Comparison of ENCODE assay signal across 9 cellular contexts in genomic region chr17:39867084-39867890, GRCh38. TPM values are rescaled to one million over a fixed set of nuclear protein-coding genes. Genes with fewer than 3 reads are reported as not detected.
DNase-seq lines count a peak whose midpoint lies in the region; ATAC-seq and TF ChIP-seq lines count a peak whose summit lies in the region.
"Had no signal": no experiment of that assay in that cellular context is flagged by ENCODE, and none has a peak within 500 bp of the region (broad histone marks: within the 10 kb centered on the region; RNA-seq: fewer than 3 reads in every experiment).

No MANE protein-coding gene starts in this region.

- peaks cover 51% of the 10 kb centered on the region for H3K4me1 Mint-ChIP-seq in activated CD4-positive, alpha-beta memory T cell treated with anti-CD3 and anti-CD28 coated beads, Interleukin-2, amount 10 ng/mL, durations not matched to agents 7 days and 5 days
- no peaks in the 10 kb centered on the region for H3K4me1 Mint-ChIP-seq in endodermal cell

- H3K27ac Mint-ChIP-seq in activated CD4-positive, alpha-beta memory T cell treated with anti-CD3 and anti-CD28 coated beads, Interleukin-2, amount 10 ng/mL, durations not matched to agents 7 days and 5 days: peak overlapping the region; percentile 88
- H3K27ac Mint-ChIP-seq in endodermal cell: no peak overlapping the region

- no peak for TF ChIP-seq CTCF in endodermal cell (conservative IDR thresholded peaks at IDR 0.05)

- no peaks in the 10 kb centered on the region for H3K4me1 ChIP-seq in endodermal cell (ENCODE audit: control insufficient read depth, insufficient read depth, low read length)

- CTCF ChIA-PET in activated CD4-positive, alpha-beta memory T cell treated with anti-CD3 and anti-CD28 coated beads, Interleukin-2, amount 10 ng/mL, durations not matched to agents 7 days and 5 days (lab: Charles Lee): interaction anchor here (1.0 kb wide), 1 partner anchor 75 kb away, joined by 3 read pairs; no protein-coding TSS in a partner anchor

- peak overlapping the region; percentile 57 for H3K4me3 Mint-ChIP-seq in activated CD4-positive, alpha-beta memory T cell treated with anti-CD3 and anti-CD28 coated beads, Interleukin-2, amount 10 ng/mL, durations not matched to agents 7 days and 5 days
- no peak overlapping the region for H3K4me3 Mint-ChIP-seq in endodermal cell

- no peak overlapping the region for H3K4me3 ChIP-seq in endodermal cell (ENCODE audit: low read length)

- peak; percentile 62 for ATAC-seq in GM18868 (IDR thresholded peaks at IDR 0.05; ENCODE audit: unreplicated experiment)
- peak; percentile 34 for ATAC-seq in HG03039 (IDR thresholded peaks at IDR 0.05; ENCODE audit: unreplicated experiment)

- H3K9me3 ChIP-seq in endodermal cell (ENCODE audit: control insufficient read depth, low read length): no peaks in the 10 kb centered on the region

- no peak overlapping the region for H3K27ac ChIP-seq in endodermal cell (ENCODE audit: low read depth, low read length)
- H3K27ac ChIP-seq: HL-60 had no signal

- peaks cover 50% of the 10 kb centered on the region for H3K27me3 ChIP-seq in endodermal cell (ENCODE audit: control insufficient read depth, insufficient read depth, low read length, poor library complexity, severe bottlenecking)

- no peak overlapping the region for H3K9ac ChIP-seq in endodermal cell (ENCODE audit: extremely low read depth, low read length, poor library complexity, severe bottlenecking)

- no peaks in the 10 kb centered on the region for H3K27me3 Mint-ChIP-seq in activated CD4-positive, alpha-beta memory T cell treated with anti-CD3 and anti-CD28 coated beads, Interleukin-2, amount 10 ng/mL, durations not matched to agents 7 days and 5 days
- peaks cover 74% of the 10 kb centered on the region for H3K27me3 Mint-ChIP-seq in endodermal cell (ENCODE audit: insufficient read depth)

- WGBS in endodermal cell (ENCODE audit: insufficient coverage in 1 of 2, insufficient read length in 1 of 2), 2 experiments: 94 to 95% methylated on average over 17 to 21 of the region's 21 CpGs

- DNase-seq in activated CD4-positive, alpha-beta memory T cell treated with anti-CD3 and anti-CD28 coated beads, Interleukin-2, amount 10 ng/mL, durations not matched to agents 7 days and 5 days: peak; percentile 47
- peak; percentile 67 for DNase-seq in stimulated activated CD4-positive, alpha-beta T cell treated with anti-CD3 and anti-CD28 coated beads, Interleukin-1b, Interleukin-23, amount 100 ng/mL, for 48 hours
- DNase-seq in NCI-H1092 (lab: John Stamatoyannopoulos, UW) (no peak), NCI-H1092 treated with DMSO at 0.1 percent for 48 hours (lab: John Stamatoyannopoulos, UW) (no peak), mesenteric fat pad (ENCODE audit: low spot score) (no peak), endodermal cell (no peak)

- H3K36me3 Mint-ChIP-seq in activated CD4-positive, alpha-beta memory T cell treated with anti-CD3 and anti-CD28 coated beads, Interleukin-2, amount 10 ng/mL, durations not matched to agents 7 days and 5 days (ENCODE audit: low read depth): no peaks in the 10 kb centered on the region
- H3K36me3 Mint-ChIP-seq in endodermal cell (ENCODE audit: low read depth): no peaks in the 10 kb centered on the region

- no peaks in the 10 kb centered on the region for H3K36me3 ChIP-seq in endodermal cell (ENCODE audit: control insufficient read depth, insufficient read depth, low read length)

- H3K9me3 Mint-ChIP-seq in activated CD4-positive, alpha-beta memory T cell treated with anti-CD3 and anti-CD28 coated beads, Interleukin-2, amount 10 ng/mL, durations not matched to agents 7 days and 5 days: peaks cover 2% of the 10 kb centered on the region
- H3K9me3 Mint-ChIP-seq in endodermal cell: peaks cover 16% of the 10 kb centered on the region

- POLR2A ChIA-PET in activated CD4-positive, alpha-beta memory T cell treated with anti-CD3 and anti-CD28 coated beads, Interleukin-2, amount 10 ng/mL, durations not matched to agents 7 days and 5 days (lab: Charles Lee): interaction anchor here (0.6 to 1.0 kb wide), 5 partner anchors 59 to 263 kb away, joined by 3 to 5 read pairs (median 3); partner anchors contain the start of gene PSMD3

RNA-seq across cellular contexts. Expression of gene ZPBP2, which starts 0.7 kb away (rescaled TPM):
- not detected for total RNA-seq in activated CD4-positive, alpha-beta memory T cell treated with anti-CD3 and anti-CD28 coated beads, Interleukin-2, amount 10 ng/mL, durations not matched to agents 7 days and 5 days
- total RNA-seq in mesenteric fat pad: not detected
- not detected for total RNA-seq in endodermal cell
- not detected for polyA plus RNA-seq in endodermal cell (2013, experiment 1 of 2)
- not detected for polyA plus RNA-seq in endodermal cell (2013, experiment 2 of 2)

RNA-seq across cellular contexts. Expression of gene IKZF3, which starts 3.2 kb away (rescaled TPM):
- total RNA-seq in activated CD4-positive, alpha-beta memory T cell treated with anti-CD3 and anti-CD28 coated beads, Interleukin-2, amount 10 ng/mL, durations not matched to agents 7 days and 5 days: 10 to 100 TPM; 37.9 to 38.2 TPM
- 1.3 TPM for total RNA-seq in mesenteric fat pad
- total RNA-seq in endodermal cell: under 1 TPM; 0.11 to 0.18 TPM
- polyA plus RNA-seq in endodermal cell (2013, experiment 1 of 2): not detected
- polyA plus RNA-seq in endodermal cell (2013, experiment 2 of 2): not detected

RNA-seq across cellular contexts. Expression of gene GSDMB, which starts 51.1 kb away (rescaled TPM):
- 10 to 100 TPM; 41.2 to 41.4 TPM for total RNA-seq in activated CD4-positive, alpha-beta memory T cell treated with anti-CD3 and anti-CD28 coated beads, Interleukin-2, amount 10 ng/mL, durations not matched to agents 7 days and 5 days
- total RNA-seq in mesenteric fat pad (15.3 TPM), endodermal cell (10 to 100 TPM; 16.6 to 30.9 TPM)
- polyA plus RNA-seq in endodermal cell (2013, experiment 1 of 2): 18.9 TPM
- 17.6 TPM for polyA plus RNA-seq in endodermal cell (2013, experiment 2 of 2)

Comparison
In these comparisons a context has a peak if more than half of its experiments do, and no peak if none do; other contexts are left out.
1. DNase-seq: peak in activated CD4-positive, alpha-beta memory T cell treated with anti-CD3 and anti-CD28 coated beads, Interleukin-2, amount 10 ng/mL, durations not matched to agents 7 days and 5 days (single experiment) and stimulated activated CD4-positive, alpha-beta T cell treated with anti-CD3 and anti-CD28 coated beads, Interleukin-1b, Interleukin-23, amount 100 ng/mL, for 48 hours (single experiment); none in NCI-H1092 (single experiment), NCI-H1092 treated with DMSO at 0.1 percent for 48 hours (single experiment), mesenteric fat pad (single experiment) and endodermal cell (single experiment).
2. RNA of gene IKZF3, which starts 3.2 kb away (total RNA-seq): 37.9 to 38.2 TPM in activated CD4-positive, alpha-beta memory T cell treated with anti-CD3 and anti-CD28 coated beads, Interleukin-2, amount 10 ng/mL, durations not matched to agents 7 days and 5 days; 1.3 TPM in mesenteric fat pad (single experiment) and 0.11 to 0.18 TPM in endodermal cell; every median in the first group is over 10 times any median in the second.